In genomic region chr19:4754248-4754647, GRCh38 we compare ENCODE assay signal across 23 cellular contexts. TPM values are rescaled to one million over a fixed set of nuclear protein-coding genes. Genes with fewer than 3 reads are reported as not detected.
DNase-seq lines count a peak whose midpoint lies in the region; ATAC-seq, FAIRE-seq and TF ChIP-seq lines count a peak whose summit lies in the region.
"Had no signal": no experiment of that assay in that cellular context is flagged by ENCODE, and none has a peak within 500 bp of the region (broad histone marks: within the 10 kb centered on the region; RNA-seq: fewer than 3 reads in every experiment).

No MANE protein-coding gene starts in this region.

- no peaks in the 10 kb centered on the region for H3K9me1 ChIP-seq in K562 (ENCODE audit: control insufficient read depth, insufficient read depth, low read length)

- no peak overlapping the region for H3K4me2 ChIP-seq in K562 (ENCODE audit: insufficient read depth, low read length)
- H3K4me2 ChIP-seq: smooth muscle cell had no signal

- no peak for FAIRE-seq in K562 (lab: Jason Lieb, UNC)
- FAIRE-seq: H54, kidney, pancreas had no signal

- WGBS in K562 (ENCODE audit: insufficient coverage, low coverage, missing lambda C conversion rate), result 8% methylated on average over 4 of the region's 6 CpGs
- 60 to 75% methylated on average over 4 to 6 of the region's 6 CpGs for WGBS in transverse colon (ENCODE audit: low coverage in 1 of 2), 2 donors

- H3K79me2 ChIP-seq in K562 (ENCODE audit: control insufficient read depth, insufficient read depth, low read length), result no peaks in the 10 kb centered on the region

- no peak overlapping the region for H3K9ac ChIP-seq in K562 (ENCODE audit: insufficient read depth in 1 of 2, low read depth in 2 of 2, low read length in 2 of 2)

- no peak overlapping the region for H2AFZ ChIP-seq in K562 (ENCODE audit: low read depth, low read length)

- H3K27ac Mint-ChIP-seq in activated CD8-positive, alpha-beta T cell treated with anti-CD3 and anti-CD28 coated beads, Interleukin-2, amount 10 ng/mL, durations not matched to agents 7 days and 5 days, result no peak overlapping the region
- H3K27ac Mint-ChIP-seq in activated CD8-positive, alpha-beta T cell treated with anti-CD3 and anti-CD28 coated beads for 36 hours, result no peak overlapping the region
- H3K27ac Mint-ChIP-seq: WTC11 had no signal

- H3K27ac ChIP-seq in K562 (ENCODE audit: extremely low read depth, low read depth, low read length) (no peak overlapping the region), transverse colon (no peak overlapping the region)
- H3K27ac ChIP-seq: ascending aorta, epithelial cell of prostate, pancreas had no signal

- peaks cover 8% of the 10 kb centered on the region for H3K27me3 Mint-ChIP-seq in activated CD8-positive, alpha-beta T cell treated with anti-CD3 and anti-CD28 coated beads, Interleukin-2, amount 10 ng/mL, durations not matched to agents 7 days and 5 days (ENCODE audit: low read depth)
- peaks cover 4% of the 10 kb centered on the region for H3K27me3 Mint-ChIP-seq in activated CD8-positive, alpha-beta T cell treated with anti-CD3 and anti-CD28 coated beads for 36 hours

- H3K27me3 ChIP-seq in K562 (ENCODE audit: control insufficient read depth in 2 of 2, insufficient read depth in 2 of 2, low read length in 2 of 2), result peaks cover 25 to 64% of the 10 kb centered on the region in 2 experiments
- H3K27me3 ChIP-seq in MG63, result no peaks in the 10 kb centered on the region; the same call in 1 of the 2 replicates
- H3K27me3 ChIP-seq in transverse colon, result no peaks in the 10 kb centered on the region
- H3K27me3 ChIP-seq: ascending aorta, pancreas had no signal

- H3K36me3 ChIP-seq in K562 (ENCODE audit: control insufficient read depth, insufficient read depth, low read length) (no peaks in the 10 kb centered on the region), MG63 (no peaks in the 10 kb centered on the region), transverse colon (no peaks in the 10 kb centered on the region)
- H3K36me3 ChIP-seq: ascending aorta, pancreas had no signal

- H3K36me3 Mint-ChIP-seq in activated CD8-positive, alpha-beta T cell treated with anti-CD3 and anti-CD28 coated beads, Interleukin-2, amount 10 ng/mL, durations not matched to agents 7 days and 5 days (ENCODE audit: low read depth), result no peaks in the 10 kb centered on the region
- no peaks in the 10 kb centered on the region for H3K36me3 Mint-ChIP-seq in activated CD8-positive, alpha-beta T cell treated with anti-CD3 and anti-CD28 coated beads for 36 hours (ENCODE audit: low read depth)
- H3K36me3 Mint-ChIP-seq: IgD-negative memory B cell, WTC11 had no signal

- no peak overlapping the region for H3K4me3 Mint-ChIP-seq in activated CD8-positive, alpha-beta T cell treated with anti-CD3 and anti-CD28 coated beads, Interleukin-2, amount 10 ng/mL, durations not matched to agents 7 days and 5 days
- no peak overlapping the region for H3K4me3 Mint-ChIP-seq in activated CD8-positive, alpha-beta T cell treated with anti-CD3 and anti-CD28 coated beads for 36 hours
- H3K4me3 Mint-ChIP-seq: IgD-negative memory B cell, WTC11 had no signal

- POLR2A ChIA-PET in activated CD8-positive, alpha-beta T cell treated with anti-CD3 and anti-CD28 coated beads, Interleukin-2, amount 10 ng/mL, durations not matched to agents 7 days and 5 days (lab: Charles Lee), result no interaction called here
- POLR2A ChIA-PET in activated CD8-positive, alpha-beta T cell treated with anti-CD3 and anti-CD28 coated beads for 36 hours (lab: Charles Lee), result interaction anchor here (0.5 kb wide), 1 partner anchor 950 kb away, joined by 4 read pairs; no protein-coding TSS in a partner anchor
- POLR2A ChIA-PET in K562 (lab: Yijun Ruan, JAX), result no interaction called here

- peak; percentile 36 for ATAC-seq in activated CD8-positive, alpha-beta T cell treated with anti-CD3 and anti-CD28 coated beads, Interleukin-2, amount 10 ng/mL, durations not matched to agents 7 days and 5 days
- no peak for ATAC-seq in activated CD8-positive, alpha-beta T cell treated with anti-CD3 and anti-CD28 coated beads for 36 hours
- ATAC-seq in K562, result no peak
- ATAC-seq in GM18861 (IDR thresholded peaks at IDR 0.05; ENCODE audit: unreplicated experiment), result no peak
- ATAC-seq: pancreas; PC-3; stimulated activated naive CD8-positive, alpha-beta T cell treated with anti-CD3 and anti-CD28 coated beads, Interleukin-15, Interleukin-2, amounts not matched to agents 100 U/mL and 50 U/mL, for 24 hours; WTC11 had no signal

- CTCF ChIA-PET in activated CD8-positive, alpha-beta T cell treated with anti-CD3 and anti-CD28 coated beads, Interleukin-2, amount 10 ng/mL, durations not matched to agents 7 days and 5 days (lab: Charles Lee), result interaction anchor here (1.2 kb wide), 1 partner anchor 37 kb away, joined by 3 read pairs; no protein-coding TSS in a partner anchor
- CTCF ChIA-PET in activated CD8-positive, alpha-beta T cell treated with anti-CD3 and anti-CD28 coated beads for 36 hours (lab: Charles Lee), result no interaction called here
- CTCF ChIA-PET in K562 (lab: Yijun Ruan, JAX; ENCODE audit: low intra/inter-chr PET ratio), result no interaction called here

- TF ChIP-seq EP300 in K562 (IDR thresholded peaks at IDR 0.05; ENCODE audit: low read length) (no peak), transverse colon (IDR thresholded peaks at IDR 0.05; ENCODE audit: low read depth) (no peak)

- intact Hi-C loops in activated CD8-positive, alpha-beta T cell treated with anti-CD3 and anti-CD28 coated beads for 36 hours (cut with micrococcal nuclease), result no loop called here
- intact Hi-C loops in K562 (cut with micrococcal nuclease) (no loop called here), transverse colon (cut with DNase I; ENCODE audit: low total_unique reads) (no loop called here)

- H4K20me1 ChIP-seq in K562 (replicated peaks; ENCODE audit: control insufficient read depth, insufficient read depth, low read length), result no peaks in the 10 kb centered on the region

- H3K4me1 Mint-ChIP-seq in activated CD8-positive, alpha-beta T cell treated with anti-CD3 and anti-CD28 coated beads, Interleukin-2, amount 10 ng/mL, durations not matched to agents 7 days and 5 days (ENCODE audit: low read depth), result peaks cover under 1% of the 10 kb centered on the region
- peaks cover under 1% of the 10 kb centered on the region for H3K4me1 Mint-ChIP-seq in activated CD8-positive, alpha-beta T cell treated with anti-CD3 and anti-CD28 coated beads for 36 hours (ENCODE audit: low read depth)
- H3K4me1 Mint-ChIP-seq: WTC11 had no signal

- H3K4me1 ChIP-seq in K562 (replicated peaks in 1 of 2; ENCODE audit: control insufficient read depth in 2 of 2, insufficient read depth in 2 of 2, low read length in 2 of 2), result peaks cover 0 to under 1% of the 10 kb centered on the region in 2 experiments; a peak in 1 of 5 replicates
- H3K4me1 ChIP-seq in transverse colon, result peaks cover 0 to 1% (median under 1%) of the 10 kb centered on the region in 4 donors
- H3K4me1 ChIP-seq: ascending aorta, pancreas had no signal

- no peak for DNase-seq in activated CD8-positive, alpha-beta T cell treated with anti-CD3 and anti-CD28 coated beads, Interleukin-2, amount 10 ng/mL, durations not matched to agents 7 days and 5 days
- no peak for DNase-seq in activated CD8-positive, alpha-beta T cell treated with anti-CD3 and anti-CD28 coated beads for 36 hours
- peak; percentile 96 for DNase-seq in NCI-H2171 treated with DMSO at 0.1 percent for 48 hours (lab: John Stamatoyannopoulos, UW)
- DNase-seq in K562 (ENCODE audit: extremely low read depth in 1 of 4, low spot score in 3 of 4), result peak in 1 of 4 experiments; percentile 12
- no peak for DNase-seq in MG63
- no peak for DNase-seq in transverse colon
- no peak for DNase-seq in RKO (ENCODE audit: low spot score)
- DNase-seq: activated gamma-delta T cell; cortex of kidney; DMS153; head of caudate nucleus; kidney; NCI-H2081; pancreas; PC-3; stimulated activated naive CD8-positive, alpha-beta T cell treated with anti-CD3 and anti-CD28 coated beads, Interleukin-15, Interleukin-2, amounts not matched to agents 100 U/mL and 50 U/mL, for 24 hours had no signal

- H3K9me3 ChIP-seq in K562 (replicated peaks; ENCODE audit: control insufficient read depth, insufficient read depth, low read depth, low read length), result no peaks in the 10 kb centered on the region
- H3K9me3 ChIP-seq in MG63, result no peaks in the 10 kb centered on the region
- no peaks in the 10 kb centered on the region for H3K9me3 ChIP-seq in transverse colon
- H3K9me3 ChIP-seq: ascending aorta, pancreas had no signal

- H3K4me3 ChIP-seq in K562, result no peak overlapping the region
- no peak overlapping the region for H3K4me3 ChIP-seq in MG63
- no peak overlapping the region for H3K4me3 ChIP-seq in transverse colon
- H3K4me3 ChIP-seq: ascending aorta, pancreas, smooth muscle cell had no signal

- no TSS peak for BruUV-seq in K562 (replicated peaks; lab: Mats Ljungman, UMichigan)

- TF ChIP-seq CTCF in activated CD8-positive, alpha-beta T cell treated with anti-CD3 and anti-CD28 coated beads for 36 hours (IDR thresholded peaks at IDR 0.05), result no peak
- no peak for TF ChIP-seq CTCF in K562 (IDR thresholded peaks at IDR 0.05 in 2 of 3, conservative IDR thresholded peaks at IDR 0.05 in 1 of 3; ENCODE audit: insufficient read depth in 2 of 3, low read depth in 1 of 3, low read length in 3 of 3)
- TF ChIP-seq CTCF in transverse colon (IDR thresholded peaks at IDR 0.05), result no peak

- in situ Hi-C loops in K562 (cut with MboI) (no loop called here), transverse colon (cut with MboI; ENCODE audit: low pct_ligation_motif_present in 1 of 4, low pct_unique_long_range_greater_than_20kb in 1 of 4, low sequenced_read_pairs in 3 of 4) (no loop called here)

- no peaks in the 10 kb centered on the region for H3K9me3 Mint-ChIP-seq in activated CD8-positive, alpha-beta T cell treated with anti-CD3 and anti-CD28 coated beads, Interleukin-2, amount 10 ng/mL, durations not matched to agents 7 days and 5 days (ENCODE audit: insufficient read depth)
- no peaks in the 10 kb centered on the region for H3K9me3 Mint-ChIP-seq in activated CD8-positive, alpha-beta T cell treated with anti-CD3 and anti-CD28 coated beads for 36 hours
- H3K9me3 Mint-ChIP-seq: WTC11 had no signal

- TF ChIP-seq POLR2A in K562 (conservative IDR thresholded peaks at IDR 0.05), result no peak
- TF ChIP-seq POLR2A in transverse colon (IDR thresholded peaks at IDR 0.05), result no peak

- no peak for TF ChIP-seq RAD21 in K562 (CRISPR knock-in tag; conservative IDR thresholded peaks at IDR 0.05 in 1 of 2, IDR thresholded peaks at IDR 0.05 in 1 of 2)

RNA-seq across cellular contexts. Expression of gene DPP9, which starts 30.6 kb away (rescaled TPM):
- 100 to 1,000 TPM in 1 of 2 experiments, 10 to 100 TPM in 1; 99.2 to 103 TPM for total RNA-seq in activated CD8-positive, alpha-beta T cell treated with anti-CD3 and anti-CD28 coated beads, Interleukin-2, amount 10 ng/mL, durations not matched to agents 7 days and 5 days
- 10 to 100 TPM; 60.4 to 64.0 TPM for total RNA-seq in activated CD8-positive, alpha-beta T cell treated with anti-CD3 and anti-CD28 coated beads for 36 hours
- 45.6 and 105 TPM in 2 replicates for total RNA-seq in K562 (2011; cell fraction: chromatin; rRNA removed; ENCODE audit: low replicate concordance)
- 61.4 and 62.6 TPM in 2 replicates for total RNA-seq in K562 (2011; cell fraction: nucleolus; rRNA removed)
- total RNA-seq in K562 (2011; cell fraction: nucleoplasm; rRNA removed), result 50.8 and 52.2 TPM in 2 replicates
- 43.0 and 64.9 TPM in 2 replicates for total RNA-seq in K562 (2014; rRNA removed)
- 12.7 and 16.0 TPM in 2 replicates for total RNA-seq in K562 (2014; rRNA removed; fragmentation: Illumina TruSeq; extraction: Trizol)
- 23.6 and 24.5 TPM in 2 replicates for total RNA-seq in K562 (2015; rRNA removed; fragmentation: Illumina TruSeq; extraction: Trizol)
- 60.0 and 66.7 TPM in 2 replicates for total RNA-seq in K562 (2021)
- polyA plus RNA-seq in K562 (2011; rRNA removed), result 5.4 and 7.1 TPM in 2 replicates
- 6.1 and 12.8 TPM in 2 replicates for polyA plus RNA-seq in K562 (2011; cell fraction: cytosol; rRNA removed)
- 9.6 and 23.4 TPM in 2 replicates for polyA plus RNA-seq in K562 (2011; cell fraction: nucleus; rRNA removed)
- 26.0 and 32.1 TPM in 2 replicates for polyA plus RNA-seq in K562 (2012)
- polyA plus RNA-seq in K562 (2014; fragmentation: Illumina TruSeq; extraction: Trizol), result 33.5 and 50.1 TPM in 2 replicates
- 1 to 10 TPM in 1 of 2 experiments, under 1 TPM in 1; 0.90 to 1.1 TPM for polyA plus RNA-seq in K562 (2014; fragmentation: Nextera tagmentation; extraction: Ambion mirVana)
- 27.8 and 30.6 TPM in 2 replicates for polyA plus RNA-seq in K562 (2014; rRNA removed)
- 4.6 and 8.5 TPM in 2 replicates for polyA minus RNA-seq in K562 (2011; rRNA and poly(A)+ RNA removed)
- 17.6 and 18.5 TPM in 2 replicates for polyA minus RNA-seq in K562 (2011; cell fraction: cytosol; rRNA and poly(A)+ RNA removed)
- 17.1 and 24.1 TPM in 2 replicates for polyA minus RNA-seq in K562 (2011; cell fraction: nucleus; rRNA and poly(A)+ RNA removed)
- 16.1 and 17.0 TPM in 2 replicates for total RNA-seq in MG63 (2014; rRNA removed; shearing (Covaris generic); ENCODE audit: low replicate concordance)
- 100 to 1,000 TPM in 2 of 4 donors, 10 to 100 TPM in 2; 74.1 to 320 (median 103) TPM for total RNA-seq in transverse colon

RNA-seq across cellular contexts. Expression of gene FEM1A, which starts 37.3 kb away (rescaled TPM):
- 10 to 100 TPM; 12.3 to 12.7 TPM for total RNA-seq in activated CD8-positive, alpha-beta T cell treated with anti-CD3 and anti-CD28 coated beads, Interleukin-2, amount 10 ng/mL, durations not matched to agents 7 days and 5 days
- total RNA-seq in activated CD8-positive, alpha-beta T cell treated with anti-CD3 and anti-CD28 coated beads for 36 hours, result 10 to 100 TPM; 11.4 TPM
- total RNA-seq in K562 (2011; cell fraction: chromatin; rRNA removed; ENCODE audit: low replicate concordance), result 7.0 and 21.1 TPM in 2 replicates
- total RNA-seq in K562 (2011; cell fraction: nucleolus; rRNA removed), result 19.5 and 24.3 TPM in 2 replicates
- total RNA-seq in K562 (2011; cell fraction: nucleoplasm; rRNA removed), result 12.9 and 14.3 TPM in 2 replicates
- total RNA-seq in K562 (2014; rRNA removed) (17.1 and 22.2 TPM in 2 replicates), K562 (2014; rRNA removed; fragmentation: Illumina TruSeq; extraction: Trizol) (5.9 and 6.8 TPM in 2 replicates), K562 (2015; rRNA removed; fragmentation: Illumina TruSeq; extraction: Trizol) (10.4 and 10.9 TPM in 2 replicates), K562 (2021) (18.8 and 19.0 TPM in 2 replicates), transverse colon (10 to 100 TPM; 13.3 to 63.5 (median 15.5) TPM)
- polyA plus RNA-seq in K562 (2011; rRNA removed) (3.9 and 5.1 TPM in 2 replicates), K562 (2014; fragmentation: Illumina TruSeq; extraction: Trizol) (6.3 and 8.2 TPM in 2 replicates), K562 (2014; fragmentation: Nextera tagmentation; extraction: Ambion mirVana) (under 1 TPM; 0.08 to 0.11 TPM), K562 (2014; rRNA removed) (10.2 and 10.7 TPM in 2 replicates)
- 4.3 and 9.5 TPM in 2 replicates for polyA plus RNA-seq in K562 (2011; cell fraction: cytosol; rRNA removed)
- polyA plus RNA-seq in K562 (2011; cell fraction: nucleus; rRNA removed), result 4.8 and 7.1 TPM in 2 replicates
- 0.79 and 0.89 TPM in 2 replicates for polyA plus RNA-seq in K562 (2012)
- polyA minus RNA-seq in K562 (2011; rRNA and poly(A)+ RNA removed), result 7.0 and 7.7 TPM in 2 replicates
- 10.6 and 11.6 TPM in 2 replicates for polyA minus RNA-seq in K562 (2011; cell fraction: cytosol; rRNA and poly(A)+ RNA removed)
- 8.9 and 11.9 TPM in 2 replicates for polyA minus RNA-seq in K562 (2011; cell fraction: nucleus; rRNA and poly(A)+ RNA removed)
- 7.2 and 9.2 TPM in 2 replicates for total RNA-seq in MG63 (2014; rRNA removed; shearing (Covaris generic); ENCODE audit: low replicate concordance)
